6 cellular contexts compared by ENCODE assay signal in genomic region chr16:680967-681745, GRCh38. TPM values are rescaled to one million over a fixed set of nuclear protein-coding genes. Genes with fewer than 3 reads are reported as not detected.
DNase-seq lines count a peak whose midpoint lies in the region; ATAC-seq and TF ChIP-seq lines count a peak whose summit lies in the region.

No MANE protein-coding gene starts in this region.

- peak; percentile 28 for DNase-seq in T1000 (lab: John Stamatoyannopoulos, UW)
- no peak for DNase-seq in NCI-H1105 treated with DMSO at 0.1 percent for 48 hours (lab: John Stamatoyannopoulos, UW)
- no peak for DNase-seq in mucosa of gallbladder (ENCODE audit: low spot score)

- no peaks in the 10 kb centered on the region for H3K27me3 ChIP-seq in iPS-15b (ENCODE audit: control insufficient read depth, insufficient read depth, low read length)

- no peaks in the 10 kb centered on the region for H3K9me3 ChIP-seq in HEK293 (ENCODE audit: control insufficient read depth, insufficient read depth, low read depth, low read length)
- H3K9me3 ChIP-seq in iPS-15b (ENCODE audit: control insufficient read depth, insufficient read depth, low read length) = no peaks in the 10 kb centered on the region

- CTCF ChIA-PET in HEK293 (lab: Yijun Ruan, JAX) = interaction anchor here (0.6 to 1.1 kb wide), 4 partner anchors 14 to 376 kb away, joined by 3 to 5 read pairs (median 4); no protein-coding TSS in a partner anchor

- POLR2A ChIA-PET in HEK293 (lab: Yijun Ruan, JAX) = interaction anchor here (0.6 to 5.4 kb wide), 10 partner anchors 7 to 131 kb away, joined by 3 to 57 read pairs (median 5); partner anchors contain the start of genes ANTKMT, RHOT2, WDR24 and WDR90

- peak; percentile 82 for TF ChIP-seq CTCF in HEK293 (tag by site-specific recombination; IDR thresholded peaks at IDR 0.05)

- peaks cover 3 to 48% of the 10 kb centered on the region in 2 experiments; a peak in 1 of 3 replicates for H3K36me3 ChIP-seq in HEK293 (ENCODE audit: control insufficient read depth in 2 of 2, insufficient read depth in 1 of 2, low read length in 2 of 2)
- peaks cover 32% of the 10 kb centered on the region for H3K36me3 ChIP-seq in iPS-15b (ENCODE audit: control insufficient read depth, insufficient read depth, low read length)

- H3K9ac ChIP-seq in iPS-15b (ENCODE audit: low read depth, low read length) = peak overlapping the region; percentile 83

- ATAC-seq in GM19328 (IDR thresholded peaks at IDR 0.05; ENCODE audit: unreplicated experiment) = no peak

- H3K27ac ChIP-seq in HEK293 (ENCODE audit: extremely low read depth, low read depth, low read length) = peak overlapping the region; percentile 97

- H3K4me1 ChIP-seq in HEK293 (ENCODE audit: control insufficient read depth, insufficient read depth, low read length) (peaks cover 14% of the 10 kb centered on the region; the same call in 1 of the 2 replicates), iPS-15b (ENCODE audit: control insufficient read depth, insufficient read depth, low read length) (peaks cover 3% of the 10 kb centered on the region)

- H3K4me3 ChIP-seq in HEK293 (ENCODE audit: low read depth, low read length) (peak overlapping the region; percentile 82), iPS-15b (ENCODE audit: low read depth, low read length) (peak overlapping the region; percentile 69)

TF ChIP-seq in HEK293, 187 proteins besides CTCF, POLR2A, EP300 and RAD21 (continues in another document):
- TF ChIP-seq ZNF138 (tag by site-specific recombination; IDR thresholded peaks at IDR 0.05; ENCODE audit: borderline replicate concordance) = no peak
- TF ChIP-seq ZNF202 (tag by site-specific recombination; IDR thresholded peaks at IDR 0.05; ENCODE audit: borderline replicate concordance) = no peak
- TF ChIP-seq ZNF274 (IDR thresholded peaks at IDR 0.05; ENCODE audit: low read length) = no peak
- TF ChIP-seq ZNF274 (tag by site-specific recombination; IDR thresholded peaks at IDR 0.05; ENCODE audit: borderline replicate concordance) = no peak
- TF ChIP-seq GLIS2 (tag by site-specific recombination; IDR thresholded peaks at IDR 0.05) = no peak
- TF ChIP-seq HOXD13 (CRISPR knock-in tag; IDR thresholded peaks at IDR 0.05; ENCODE audit: borderline replicate concordance) = 0 out of 2 replicates have a peak, but pooled peaks have one; percentile 11
- TF ChIP-seq ZNF670 (tag by site-specific recombination; IDR thresholded peaks at IDR 0.05; ENCODE audit: low read depth) = no peak
- peak; percentile 76 for TF ChIP-seq ZNF629 (tag by site-specific recombination; IDR thresholded peaks at IDR 0.05)
- TF ChIP-seq, protein P1, sequence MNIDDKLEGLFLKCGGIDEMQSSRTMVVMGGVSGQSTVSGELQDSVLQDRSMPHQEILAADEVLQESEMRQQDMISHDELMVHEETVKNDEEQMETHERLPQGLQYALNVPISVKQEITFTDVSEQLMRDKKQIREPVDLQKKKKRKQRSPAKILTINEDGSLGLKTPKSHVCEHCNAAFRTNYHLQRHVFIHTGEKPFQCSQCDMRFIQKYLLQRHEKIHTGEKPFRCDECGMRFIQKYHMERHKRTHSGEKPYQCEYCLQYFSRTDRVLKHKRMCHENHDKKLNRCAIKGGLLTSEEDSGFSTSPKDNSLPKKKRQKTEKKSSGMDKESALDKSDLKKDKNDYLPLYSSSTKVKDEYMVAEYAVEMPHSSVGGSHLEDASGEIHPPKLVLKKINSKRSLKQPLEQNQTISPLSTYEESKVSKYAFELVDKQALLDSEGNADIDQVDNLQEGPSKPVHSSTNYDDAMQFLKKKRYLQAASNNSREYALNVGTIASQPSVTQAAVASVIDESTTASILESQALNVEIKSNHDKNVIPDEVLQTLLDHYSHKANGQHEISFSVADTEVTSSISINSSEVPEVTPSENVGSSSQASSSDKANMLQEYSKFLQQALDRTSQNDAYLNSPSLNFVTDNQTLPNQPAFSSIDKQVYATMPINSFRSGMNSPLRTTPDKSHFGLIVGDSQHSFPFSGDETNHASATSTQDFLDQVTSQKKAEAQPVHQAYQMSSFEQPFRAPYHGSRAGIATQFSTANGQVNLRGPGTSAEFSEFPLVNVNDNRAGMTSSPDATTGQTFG (tag by site-specific recombination; IDR thresholded peaks at IDR 0.05; ENCODE audit: borderline replicate concordance) = no peak
- no peak for TF ChIP-seq ZNF792 (tag by site-specific recombination; IDR thresholded peaks at IDR 0.05)
- no peak for TF ChIP-seq ZNF26 (tag by site-specific recombination; IDR thresholded peaks at IDR 0.05)
- no peak for TF ChIP-seq MZF1 (tag by site-specific recombination; IDR thresholded peaks at IDR 0.05; ENCODE audit: borderline replicate concordance)
- no peak for TF ChIP-seq ZNF292 (tag by site-specific recombination; IDR thresholded peaks at IDR 0.05; ENCODE audit: borderline replicate concordance, low read depth)
- TF ChIP-seq, protein P2, sequence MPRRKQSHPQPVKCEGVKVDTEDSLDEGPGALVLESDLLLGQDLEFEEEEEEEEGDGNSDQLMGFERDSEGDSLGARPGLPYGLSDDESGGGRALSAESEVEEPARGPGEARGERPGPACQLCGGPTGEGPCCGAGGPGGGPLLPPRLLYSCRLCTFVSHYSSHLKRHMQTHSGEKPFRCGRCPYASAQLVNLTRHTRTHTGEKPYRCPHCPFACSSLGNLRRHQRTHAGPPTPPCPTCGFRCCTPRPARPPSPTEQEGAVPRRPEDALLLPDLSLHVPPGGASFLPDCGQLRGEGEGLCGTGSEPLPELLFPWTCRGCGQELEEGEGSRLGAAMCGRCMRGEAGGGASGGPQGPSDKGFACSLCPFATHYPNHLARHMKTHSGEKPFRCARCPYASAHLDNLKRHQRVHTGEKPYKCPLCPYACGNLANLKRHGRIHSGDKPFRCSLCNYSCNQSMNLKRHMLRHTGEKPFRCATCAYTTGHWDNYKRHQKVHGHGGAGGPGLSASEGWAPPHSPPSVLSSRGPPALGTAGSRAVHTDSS (tag by site-specific recombination; IDR thresholded peaks at IDR 0.05) = no peak
- TF ChIP-seq ZNF341 (tag by site-specific recombination; IDR thresholded peaks at IDR 0.05; ENCODE audit: low read depth) = peak; percentile 83
- TF ChIP-seq ZNF768 (tag by site-specific recombination; IDR thresholded peaks at IDR 0.05) = no peak
- TF ChIP-seq ZNF560 (tag by site-specific recombination; IDR thresholded peaks at IDR 0.05; ENCODE audit: borderline replicate concordance) = no peak
- TF ChIP-seq, protein P3, sequence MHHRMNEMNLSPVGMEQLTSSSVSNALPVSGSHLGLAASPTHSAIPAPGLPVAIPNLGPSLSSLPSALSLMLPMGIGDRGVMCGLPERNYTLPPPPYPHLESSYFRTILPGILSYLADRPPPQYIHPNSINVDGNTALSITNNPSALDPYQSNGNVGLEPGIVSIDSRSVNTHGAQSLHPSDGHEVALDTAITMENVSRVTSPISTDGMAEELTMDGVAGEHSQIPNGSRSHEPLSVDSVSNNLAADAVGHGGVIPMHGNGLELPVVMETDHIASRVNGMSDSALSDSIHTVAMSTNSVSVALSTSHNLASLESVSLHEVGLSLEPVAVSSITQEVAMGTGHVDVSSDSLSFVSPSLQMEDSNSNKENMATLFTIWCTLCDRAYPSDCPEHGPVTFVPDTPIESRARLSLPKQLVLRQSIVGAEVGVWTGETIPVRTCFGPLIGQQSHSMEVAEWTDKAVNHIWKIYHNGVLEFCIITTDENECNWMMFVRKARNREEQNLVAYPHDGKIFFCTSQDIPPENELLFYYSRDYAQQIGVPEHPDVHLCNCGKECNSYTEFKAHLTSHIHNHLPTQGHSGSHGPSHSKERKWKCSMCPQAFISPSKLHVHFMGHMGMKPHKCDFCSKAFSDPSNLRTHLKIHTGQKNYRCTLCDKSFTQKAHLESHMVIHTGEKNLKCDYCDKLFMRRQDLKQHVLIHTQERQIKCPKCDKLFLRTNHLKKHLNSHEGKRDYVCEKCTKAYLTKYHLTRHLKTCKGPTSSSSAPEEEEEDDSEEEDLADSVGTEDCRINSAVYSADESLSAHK (tag by site-specific recombination; IDR thresholded peaks at IDR 0.05) = no peak
- TF ChIP-seq, protein P4, sequence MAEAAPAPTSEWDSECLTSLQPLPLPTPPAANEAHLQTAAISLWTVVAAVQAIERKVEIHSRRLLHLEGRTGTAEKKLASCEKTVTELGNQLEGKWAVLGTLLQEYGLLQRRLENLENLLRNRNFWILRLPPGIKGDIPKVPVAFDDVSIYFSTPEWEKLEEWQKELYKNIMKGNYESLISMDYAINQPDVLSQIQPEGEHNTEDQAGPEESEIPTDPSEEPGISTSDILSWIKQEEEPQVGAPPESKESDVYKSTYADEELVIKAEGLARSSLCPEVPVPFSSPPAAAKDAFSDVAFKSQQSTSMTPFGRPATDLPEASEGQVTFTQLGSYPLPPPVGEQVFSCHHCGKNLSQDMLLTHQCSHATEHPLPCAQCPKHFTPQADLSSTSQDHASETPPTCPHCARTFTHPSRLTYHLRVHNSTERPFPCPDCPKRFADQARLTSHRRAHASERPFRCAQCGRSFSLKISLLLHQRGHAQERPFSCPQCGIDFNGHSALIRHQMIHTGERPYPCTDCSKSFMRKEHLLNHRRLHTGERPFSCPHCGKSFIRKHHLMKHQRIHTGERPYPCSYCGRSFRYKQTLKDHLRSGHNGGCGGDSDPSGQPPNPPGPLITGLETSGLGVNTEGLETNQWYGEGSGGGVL (tag by site-specific recombination; IDR thresholded peaks at IDR 0.05) = no peak
- TF ChIP-seq BCL11B (tag by site-specific recombination; IDR thresholded peaks at IDR 0.05; ENCODE audit: low read depth) = peak; percentile 65
- TF ChIP-seq TRIM28 (IDR thresholded peaks at IDR 0.05; ENCODE audit: borderline replicate concordance, low read length) = no peak

RNA-seq across cellular contexts. Expression of gene STUB1, which starts 0.9 kb away (rescaled TPM):
- total RNA-seq in mucosa of gallbladder = 125 TPM

RNA-seq across cellular contexts. Expression of gene JMJD8, which starts 3.0 kb away (rescaled TPM):
- 66.7 TPM for total RNA-seq in mucosa of gallbladder

RNA-seq across cellular contexts. Expression of gene RHBDL1, which starts 5.7 kb away (rescaled TPM):
- total RNA-seq in mucosa of gallbladder = 5.5 TPM

RNA-seq across cellular contexts. Expression of gene WDR24, which starts 9.0 kb away (rescaled TPM):
- total RNA-seq in mucosa of gallbladder = 14.8 TPM

RNA-seq across cellular contexts. Expression of gene RHOT2, which starts 13.2 kb away (rescaled TPM):
- total RNA-seq in mucosa of gallbladder = 125 TPM
